ENCODE assay signal across 1 cellular context in genomic region chr19:2112516-2113320, GRCh38.
A peak's percentile ranks its signal among the peaks of the same experiment; 100 is the strongest.
TF ChIP-seq lines count a peak whose summit lies in the region.

No MANE protein-coding gene starts in this region.

TF ChIP-seq in K562, 482 proteins besides CTCF, POLR2A, EP300 and RAD21:
- TF ChIP-seq ZNF830 (CRISPR knock-in tag; IDR thresholded peaks at IDR 0.05) (no peak), RBM22 (IDR thresholded peaks at IDR 0.05; ENCODE audit: low read depth, low read length, poor library complexity, severe bottlenecking) (peak; percentile 25), POLR2G (IDR thresholded peaks at IDR 0.05; ENCODE audit: low read depth, low read length) (peak; percentile 51; the same call in 1 of the 2 replicates)
- TF ChIP-seq, protein P1, sequence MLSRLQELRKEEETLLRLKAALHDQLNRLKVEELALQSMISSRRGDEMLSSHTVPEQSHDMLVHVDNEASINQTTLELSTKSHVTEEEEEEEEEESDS (CRISPR knock-in tag; IDR thresholded peaks at IDR 0.05) = no peak
